Comparison of ENCODE assay signal across 1 cellular context in the genomic region with DNA sequence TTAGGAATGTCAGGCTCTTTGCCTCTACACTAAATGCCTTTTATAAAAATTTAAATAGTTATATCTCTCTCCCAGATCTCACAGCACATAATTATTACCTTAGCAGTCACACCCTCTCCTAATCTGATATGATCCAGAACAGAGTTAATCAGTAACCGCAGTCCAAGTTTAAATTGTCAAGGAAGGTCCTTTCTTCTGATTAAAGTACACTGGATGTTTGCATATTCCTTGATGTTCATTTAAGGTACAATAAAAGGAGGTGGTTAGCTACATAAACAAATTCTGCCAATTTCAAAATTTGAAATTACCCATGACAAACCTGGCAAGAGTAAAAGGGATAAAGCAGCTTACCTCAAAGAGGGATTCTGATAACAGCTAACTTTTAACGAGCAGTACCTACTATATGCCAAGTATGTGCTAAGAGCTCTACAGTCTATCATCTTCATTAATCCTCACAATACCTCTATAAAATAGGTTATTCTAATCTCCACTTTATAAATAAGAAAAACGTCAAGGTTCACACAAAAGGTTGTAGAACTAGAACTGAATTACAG.
A peak's percentile ranks its signal among the peaks of the same experiment; 100 is the strongest.
TF ChIP-seq lines count a peak whose summit lies in the region.

No MANE protein-coding gene starts in this region.

TF ChIP-seq in HEK293, 187 proteins besides CTCF, POLR2A, EP300 and RAD21 (continued from another document):
- TF ChIP-seq TSHZ1 (tag by site-specific recombination; IDR thresholded peaks at IDR 0.05; ENCODE audit: borderline replicate concordance) (no peak), ZNF571 (tag by site-specific recombination; IDR thresholded peaks at IDR 0.05) (no peak), ZNF843 (tag by site-specific recombination; IDR thresholded peaks at IDR 0.05) (peak; percentile 35; the same call in 1 of the 2 replicates), ZNF549 (tag by site-specific recombination; IDR thresholded peaks at IDR 0.05) (no peak), ZNF416 (tag by site-specific recombination; IDR thresholded peaks at IDR 0.05) (no peak), KLF9 (tag by site-specific recombination; IDR thresholded peaks at IDR 0.05; ENCODE audit: low read depth) (no peak), ZSCAN4 (tag by site-specific recombination; IDR thresholded peaks at IDR 0.05) (no peak), ZNF692 (tag by site-specific recombination; IDR thresholded peaks at IDR 0.05) (no peak), ZNF23 (tag by site-specific recombination; IDR thresholded peaks at IDR 0.05; ENCODE audit: borderline replicate concordance) (no peak), ZSCAN5A (tag by site-specific recombination; IDR thresholded peaks at IDR 0.05) (no peak), WT1 (tag by site-specific recombination; IDR thresholded peaks at IDR 0.05) (0 out of 2 replicates have a peak, but pooled peaks have one; percentile 11), BCL6B (tag by site-specific recombination; IDR thresholded peaks at IDR 0.05) (no peak), RBAK (tag by site-specific recombination; IDR thresholded peaks at IDR 0.05) (no peak), KLF17 (tag by site-specific recombination; IDR thresholded peaks at IDR 0.05) (no peak), ZNF560 (tag by site-specific recombination; IDR thresholded peaks at IDR 0.05; ENCODE audit: borderline replicate concordance) (no peak), ZBTB1 (tag by site-specific recombination; IDR thresholded peaks at IDR 0.05) (no peak), ZNF146 (tag by site-specific recombination; IDR thresholded peaks at IDR 0.05) (no peak), ZNF394 (tag by site-specific recombination; IDR thresholded peaks at IDR 0.05; ENCODE audit: borderline replicate concordance) (no peak), TCF7L2 (IDR thresholded peaks at IDR 0.05; ENCODE audit: borderline replicate concordance, low read depth, low read length) (no peak), BCL11A (tag by site-specific recombination; IDR thresholded peaks at IDR 0.05; ENCODE audit: low read depth) (no peak), ZNF600 (tag by site-specific recombination; IDR thresholded peaks at IDR 0.05) (peak; percentile 27; the same call in 1 of the 2 replicates), ZNF324 (tag by site-specific recombination; IDR thresholded peaks at IDR 0.05) (no peak), KLF10 (tag by site-specific recombination; IDR thresholded peaks at IDR 0.05) (peak; percentile 63; the same call in 1 of the 2 replicates), ZNF501 (tag by site-specific recombination; IDR thresholded peaks at IDR 0.05) (no peak), ZNF521 (tag by site-specific recombination; IDR thresholded peaks at IDR 0.05) (no peak), ZNF658 (tag by site-specific recombination; IDR thresholded peaks at IDR 0.05) (no peak), MZF1 (tag by site-specific recombination; IDR thresholded peaks at IDR 0.05; ENCODE audit: borderline replicate concordance) (peak; percentile 63; the same call in 1 of the 2 replicates), ZNF138 (tag by site-specific recombination; IDR thresholded peaks at IDR 0.05; ENCODE audit: borderline replicate concordance) (no peak), ZNF529 (tag by site-specific recombination; IDR thresholded peaks at IDR 0.05; ENCODE audit: insufficient replicate concordance) (no peak), SCRT2 (tag by site-specific recombination; IDR thresholded peaks at IDR 0.05) (no peak), ZNF645 (tag by site-specific recombination; IDR thresholded peaks at IDR 0.05) (no peak), ZNF433 (tag by site-specific recombination; IDR thresholded peaks at IDR 0.05; ENCODE audit: low read depth) (no peak), KLF7 (tag by site-specific recombination; IDR thresholded peaks at IDR 0.05; ENCODE audit: borderline replicate concordance) (no peak), ZNF292 (tag by site-specific recombination; IDR thresholded peaks at IDR 0.05; ENCODE audit: borderline replicate concordance, low read depth) (no peak), ZSCAN30 (tag by site-specific recombination; IDR thresholded peaks at IDR 0.05) (no peak), ZNF707 (tag by site-specific recombination; IDR thresholded peaks at IDR 0.05) (no peak), ZNF239 (tag by site-specific recombination; IDR thresholded peaks at IDR 0.05) (no peak), ZNF274 (IDR thresholded peaks at IDR 0.05; ENCODE audit: low read length) (no peak), ZNF274 (tag by site-specific recombination; IDR thresholded peaks at IDR 0.05; ENCODE audit: borderline replicate concordance) (no peak), ZNF561 (tag by site-specific recombination; IDR thresholded peaks at IDR 0.05; ENCODE audit: borderline replicate concordance) (no peak)
- TF ChIP-seq, protein P1, sequence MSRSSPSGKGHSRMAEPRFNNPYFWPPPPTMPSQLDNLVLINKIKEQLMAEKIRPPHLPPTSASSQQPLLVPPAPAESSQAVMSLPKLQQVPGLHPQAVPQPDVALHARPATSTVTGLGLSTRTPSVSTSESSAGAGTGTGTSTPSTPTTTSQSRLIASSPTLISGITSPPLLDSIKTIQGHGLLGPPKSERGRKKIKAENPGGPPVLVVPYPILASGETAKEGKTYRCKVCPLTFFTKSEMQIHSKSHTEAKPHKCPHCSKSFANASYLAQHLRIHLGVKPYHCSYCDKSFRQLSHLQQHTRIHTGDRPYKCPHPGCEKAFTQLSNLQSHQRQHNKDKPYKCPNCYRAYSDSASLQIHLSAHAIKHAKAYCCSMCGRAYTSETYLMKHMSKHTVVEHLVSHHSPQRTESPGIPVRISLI (tag by site-specific recombination; IDR thresholded peaks at IDR 0.05): no peak
TF ChIP-seq in HEK293: peak in this region for 10.
